Comparison of ENCODE assay signal across 1 cellular context in the genomic region with DNA sequence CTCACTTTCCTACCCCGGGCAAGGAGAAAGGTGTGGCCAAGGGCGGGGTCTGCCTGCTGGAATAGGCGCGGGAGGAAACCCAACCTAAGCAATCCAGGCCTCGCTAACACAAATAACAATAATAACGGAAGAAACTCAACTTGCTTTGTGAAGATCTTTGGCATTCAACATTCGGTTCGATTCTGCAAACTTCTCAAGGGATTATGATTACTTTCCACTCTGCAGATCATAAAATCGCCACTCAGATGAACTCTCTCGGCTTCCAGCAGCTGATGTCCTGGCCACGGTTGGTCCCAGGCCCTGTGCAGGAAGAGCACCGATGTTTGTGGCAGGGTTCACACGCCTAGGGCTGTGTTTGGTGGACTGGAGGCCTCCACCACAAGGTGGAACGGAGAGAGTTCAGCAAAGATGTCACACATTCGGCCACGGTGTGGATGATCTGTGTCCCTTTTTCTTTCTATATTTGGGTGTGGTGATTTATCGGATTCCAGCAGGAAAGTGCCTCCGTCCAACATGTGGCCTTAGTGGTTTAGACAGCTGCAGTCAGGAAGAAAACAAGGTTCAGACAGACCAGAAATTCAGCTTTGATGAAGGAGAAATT.
TF ChIP-seq lines count a peak whose summit lies in the region.

No MANE protein-coding gene starts in this region.

TF ChIP-seq in HepG2, 621 proteins besides CTCF, POLR2A, EP300 and RAD21 (continued from another document):
- no peak for TF ChIP-seq ARNT2 (CRISPR knock-in tag; IDR thresholded peaks at IDR 0.05; ENCODE audit: low read depth)
- TF ChIP-seq, protein P1, sequence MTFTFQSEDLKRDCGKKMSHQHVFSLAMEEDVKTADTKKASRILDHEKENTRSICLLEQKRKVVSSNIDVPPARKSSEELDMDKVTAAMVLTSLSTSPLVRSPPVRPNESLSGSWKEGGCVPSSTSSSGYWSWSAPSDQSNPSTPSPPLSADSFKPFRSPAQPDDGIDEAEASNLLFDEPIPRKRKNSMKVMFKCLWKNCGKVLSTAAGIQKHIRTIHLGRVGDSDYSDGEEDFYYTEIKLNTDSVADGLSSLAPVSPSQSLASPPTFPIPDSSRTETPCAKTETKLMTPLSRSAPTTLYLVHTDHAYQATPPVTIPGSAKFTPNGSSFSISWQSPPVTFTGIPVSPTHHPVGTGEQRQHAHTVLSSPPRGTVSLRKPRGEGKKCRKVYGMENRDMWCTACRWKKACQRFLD (CRISPR knock-in tag; IDR thresholded peaks at IDR 0.05; ENCODE audit: borderline replicate concordance), result no peak
- TF ChIP-seq TEAD2 (CRISPR knock-in tag; IDR thresholded peaks at IDR 0.05), result no peak
